In genomic region chr5:65262094-65262493, GRCh38 we compare ENCODE assay signal across 11 cellular contexts.
A peak's percentile ranks its signal among the peaks of the same experiment; 100 is the strongest.
DNase-seq lines count a peak whose midpoint lies in the region; TF ChIP-seq lines count a peak whose summit lies in the region.
"Had no signal": no experiment of that assay in that cellular context is flagged by ENCODE, and none has a peak within 500 bp of the region (broad histone marks: within the 10 kb centered on the region; RNA-seq: fewer than 3 reads in every experiment).

No MANE protein-coding gene starts in this region.

- H3K4me3 ChIP-seq in ascending aorta (peak overlapping the region in 1 of 2 donors; percentile 48), mesendoderm (ENCODE audit: low read length) (no peak overlapping the region)
- H3K4me3 ChIP-seq: spleen had no signal

- intact Hi-C loops in ascending aorta (cut with DNase I) = no loop called here

- H3K4me1 ChIP-seq in ascending aorta (peaks cover 4 to 10% of the 10 kb centered on the region in 2 donors), mesendoderm (ENCODE audit: control insufficient read depth, low read depth, low read length) (peaks cover 3% of the 10 kb centered on the region)
- H3K4me1 ChIP-seq: spleen had no signal

- DNase-seq in DMS153 treated with DMSO at 0.1 percent for 48 hours (lab: John Stamatoyannopoulos, UW; ENCODE audit: unreplicated experiment) = peak; percentile 11
- peak; percentile 15 for DNase-seq in NCI-H1092 (lab: John Stamatoyannopoulos, UW)
- DNase-seq in ascending aorta (ENCODE audit: low spot score in 2 of 2) = no peak
- no peak for DNase-seq in mesendoderm
- no peak for DNase-seq in stimulated activated CD4-positive, alpha-beta T cell treated with anti-CD3 and anti-CD28 coated beads, Interleukin-4, amount 100 ng/mL, for 1 hour
- DNase-seq in activated naive CD8-positive, alpha-beta T cell treated with anti-CD3 and anti-CD28 coated beads for 36 hours = no peak
- DNase-seq in effector CD8-positive, alpha-beta T cell (lab: John Stamatoyannopoulos, UW) = no peak
- DNase-seq in iPS-NIHi7 (ENCODE audit: extremely low spot score) = no peak
- DNase-seq: NCI-H1694 treated with DMSO at 0.1 percent for 48 hours, spleen had no signal

- H4K5ac ChIP-seq in mesendoderm (ENCODE audit: low read length) = no peak overlapping the region

- H3K36me3 ChIP-seq in ascending aorta (no peaks in the 10 kb centered on the region), mesendoderm (ENCODE audit: control insufficient read depth, insufficient read depth, low read length) (no peaks in the 10 kb centered on the region)
- H3K36me3 ChIP-seq: spleen had no signal

- H3K27me3 ChIP-seq in ascending aorta = no peaks in the 10 kb centered on the region
- no peaks in the 10 kb centered on the region for H3K27me3 ChIP-seq in mesendoderm (ENCODE audit: insufficient read depth, low read length, poor library complexity)
- H3K27me3 ChIP-seq: spleen had no signal

- no peaks in the 10 kb centered on the region for H3K9me3 Mint-ChIP-seq in activated naive CD8-positive, alpha-beta T cell treated with anti-CD3 and anti-CD28 coated beads for 36 hours
- H3K9me3 Mint-ChIP-seq: stimulated activated effector memory CD8-positive, alpha-beta T cell treated with anti-CD3 and anti-CD28 coated beads, Interleukin-12 subunit alpha, Interleukin-12 subunit beta, amount 100 ng/mL, for 72 hours had no signal

- H3K27ac Mint-ChIP-seq in activated naive CD8-positive, alpha-beta T cell treated with anti-CD3 and anti-CD28 coated beads for 36 hours = no peak overlapping the region
- H3K27ac Mint-ChIP-seq: stimulated activated effector memory CD8-positive, alpha-beta T cell treated with anti-CD3 and anti-CD28 coated beads, Interleukin-12 subunit alpha, Interleukin-12 subunit beta, amount 100 ng/mL, for 72 hours had no signal

- H3K56ac ChIP-seq in mesendoderm (ENCODE audit: low read length) = peak overlapping the region; percentile 72

- H3K79me2 ChIP-seq in mesendoderm (ENCODE audit: control insufficient read depth, insufficient read depth, low read length) = no peaks in the 10 kb centered on the region

- no peak overlapping the region for H3K18ac ChIP-seq in mesendoderm (ENCODE audit: low read length)

- no peaks in the 10 kb centered on the region for H3K27me3 Mint-ChIP-seq in activated naive CD8-positive, alpha-beta T cell treated with anti-CD3 and anti-CD28 coated beads for 36 hours

- no peaks in the 10 kb centered on the region for H3K79me1 ChIP-seq in mesendoderm (ENCODE audit: low read length)

- no peaks in the 10 kb centered on the region for H3K9me3 ChIP-seq in ascending aorta
- H3K9me3 ChIP-seq: spleen had no signal

- no CpG with 5 or more reads among the region's 3 CpGs for WGBS in mesendoderm (ENCODE audit: extremely low coverage, insufficient coverage, low lambda C conversion rate)

- peak overlapping the region; percentile 65 for H2AK5ac ChIP-seq in mesendoderm (ENCODE audit: low read length)

- no peak overlapping the region for H2BK120ac ChIP-seq in mesendoderm (ENCODE audit: low read depth, low read length)

- no peak overlapping the region for H3K4me2 ChIP-seq in mesendoderm (ENCODE audit: low read length)

- no peaks in the 10 kb centered on the region for H3K4me1 Mint-ChIP-seq in activated naive CD8-positive, alpha-beta T cell treated with anti-CD3 and anti-CD28 coated beads for 36 hours
- H3K4me1 Mint-ChIP-seq: stimulated activated effector memory CD8-positive, alpha-beta T cell treated with anti-CD3 and anti-CD28 coated beads, Interleukin-12 subunit alpha, Interleukin-12 subunit beta, amount 100 ng/mL, for 72 hours had no signal

- no peak overlapping the region for H4K8ac ChIP-seq in mesendoderm (ENCODE audit: low read depth, low read length)

- H3K23ac ChIP-seq in mesendoderm (ENCODE audit: low read length) = peak overlapping the region; percentile 70

- H3K27ac ChIP-seq in ascending aorta (peak overlapping the region; percentile 38 to 51), mesendoderm (ENCODE audit: low read depth, low read length) (no peak overlapping the region)
- H3K27ac ChIP-seq: spleen had no signal

- no peak overlapping the region for H2BK15ac ChIP-seq in mesendoderm (replicated peaks; ENCODE audit: low read depth)

- no peak overlapping the region for H3K9ac ChIP-seq in mesendoderm (ENCODE audit: low read length)

- no peak for TF ChIP-seq CTCF in ascending aorta (IDR thresholded peaks at IDR 0.05)

- no peak overlapping the region for H3K4me3 Mint-ChIP-seq in activated naive CD8-positive, alpha-beta T cell treated with anti-CD3 and anti-CD28 coated beads for 36 hours
- H3K4me3 Mint-ChIP-seq: stimulated activated effector memory CD8-positive, alpha-beta T cell treated with anti-CD3 and anti-CD28 coated beads, Interleukin-12 subunit alpha, Interleukin-12 subunit beta, amount 100 ng/mL, for 72 hours had no signal

- no peak overlapping the region for H3K4ac ChIP-seq in mesendoderm (ENCODE audit: low read depth, low read length)

- H3K36me3 Mint-ChIP-seq in activated naive CD8-positive, alpha-beta T cell treated with anti-CD3 and anti-CD28 coated beads for 36 hours = peaks cover 10% of the 10 kb centered on the region
- H3K36me3 Mint-ChIP-seq: stimulated activated effector memory CD8-positive, alpha-beta T cell treated with anti-CD3 and anti-CD28 coated beads, Interleukin-12 subunit alpha, Interleukin-12 subunit beta, amount 100 ng/mL, for 72 hours had no signal

- peak overlapping the region; percentile 55 for H2BK5ac ChIP-seq in mesendoderm (ENCODE audit: low read length)

Comparison
In these comparisons a context has a peak if more than half of its experiments do, and no peak if none do; other contexts are left out.
1. DNase-seq: peak in DMS153 treated with DMSO at 0.1 percent for 48 hours (single experiment) and NCI-H1092 (single experiment); none in ascending aorta (0 of 2), mesendoderm (single experiment), stimulated activated CD4-positive, alpha-beta T cell treated with anti-CD3 and anti-CD28 coated beads, Interleukin-4, amount 100 ng/mL, for 1 hour (single experiment), activated naive CD8-positive, alpha-beta T cell treated with anti-CD3 and anti-CD28 coated beads for 36 hours (single experiment), effector CD8-positive, alpha-beta T cell (single experiment) and iPS-NIHi7 (single experiment).